Comparison of ENCODE assay signal across 12 cellular contexts in genomic region chr2:190507135-190507534, GRCh38. TPM values are rescaled to one million over a fixed set of nuclear protein-coding genes. Genes with fewer than 3 reads are reported as not detected.
DNase-seq lines count a peak whose midpoint lies in the region; ATAC-seq and TF ChIP-seq lines count a peak whose summit lies in the region.
"Had no signal": no experiment of that assay in that cellular context is flagged by ENCODE, and none has a peak within 500 bp of the region (broad histone marks: within the 10 kb centered on the region; RNA-seq: fewer than 3 reads in every experiment).

No MANE protein-coding gene starts in this region.

- H3K4me3 Mint-ChIP-seq in stimulated activated naive B cell treated with anti-CD40 and anti-IgM and Interleukin-4, amounts not matched to agents 10 μg/mL and 1 μg/mL and 100 μg/mL, for 72 hours: no peak overlapping the region

- no peaks in the 10 kb centered on the region for H3K9me3 Mint-ChIP-seq in stimulated activated naive B cell treated with anti-CD40 and anti-IgM and Interleukin-4, amounts not matched to agents 10 μg/mL and 1 μg/mL and 100 μg/mL, for 72 hours

- H3K4me1 Mint-ChIP-seq in stimulated activated naive B cell treated with anti-CD40 and anti-IgM and Interleukin-4, amounts not matched to agents 10 μg/mL and 1 μg/mL and 100 μg/mL, for 72 hours: peaks cover 18 to 30% of the 10 kb centered on the region in 2 donors

- no peak overlapping the region for H3K4me3 ChIP-seq in gastroesophageal sphincter
- H3K4me3 ChIP-seq: testis had no signal

- H3K4me1 ChIP-seq in gastroesophageal sphincter: peaks cover 0 to 11% (median 0%) of the 10 kb centered on the region in 3 donors
- H3K4me1 ChIP-seq: testis had no signal

- no peaks in the 10 kb centered on the region for H3K27me3 ChIP-seq in gastroesophageal sphincter
- H3K27me3 ChIP-seq: testis had no signal

- no peak for TF ChIP-seq EP300 in gastroesophageal sphincter (IDR thresholded peaks at IDR 0.05)

- WGBS in gastroesophageal sphincter (ENCODE audit: low coverage in 1 of 2), 2 donors: 65% methylated on average over 4 of the region's 4 CpGs; no CpG with 5 or more reads in 1 of the 2 donors

- no peaks in the 10 kb centered on the region for H3K9me3 ChIP-seq in gastroesophageal sphincter
- H3K9me3 ChIP-seq: testis had no signal

- no peak for TF ChIP-seq CTCF in gastroesophageal sphincter (IDR thresholded peaks at IDR 0.05)

- H3K36me3 Mint-ChIP-seq in stimulated activated naive B cell treated with anti-CD40 and anti-IgM and Interleukin-4, amounts not matched to agents 10 μg/mL and 1 μg/mL and 100 μg/mL, for 72 hours: peaks cover 10 to 32% of the 10 kb centered on the region in 2 donors

- H3K36me3 ChIP-seq in gastroesophageal sphincter: peaks cover 0 to 52% of the 10 kb centered on the region in 2 donors

- DNase-seq in NCI-H82 (lab: John Stamatoyannopoulos, UW): peak; percentile 6
- no peak for DNase-seq in NCI-H82 treated with DMSO at 0.1 percent for 48 hours (lab: John Stamatoyannopoulos, UW; ENCODE audit: unreplicated experiment)
- peak; percentile 62 for DNase-seq in NCI-H2196 treated with DMSO at 0.1 percent for 48 hours (lab: John Stamatoyannopoulos, UW; ENCODE audit: unreplicated experiment)
- DNase-seq in cerebellar nuclear complex (lab: John Stamatoyannopoulos, UW): peak; percentile 20 to 41
- DNase-seq in stimulated activated naive B cell treated with anti-CD40 and anti-IgM and Interleukin-4, amounts not matched to agents 10 μg/mL and 1 μg/mL and 100 μg/mL, for 72 hours: no peak
- no peak for DNase-seq in GF-D8 (lab: John Stamatoyannopoulos, UW)
- DNase-seq in hepatic stellate cell (ENCODE audit: low spot score): no peak
- DNase-seq: aorta, T-helper 9 cell, testis had no signal

- no peaks in the 10 kb centered on the region for H3K27me3 Mint-ChIP-seq in stimulated activated naive B cell treated with anti-CD40 and anti-IgM and Interleukin-4, amounts not matched to agents 10 μg/mL and 1 μg/mL and 100 μg/mL, for 72 hours

- H3K27ac ChIP-seq in gastroesophageal sphincter: peak overlapping the region in 1 of 4 donors; percentile 22
- H3K27ac ChIP-seq: testis had no signal

- no peak for ATAC-seq in stimulated activated naive B cell treated with anti-CD40 and anti-IgM and Interleukin-4, amounts not matched to agents 10 μg/mL and 1 μg/mL and 100 μg/mL, for 72 hours (replicated peaks)
- ATAC-seq in gastroesophageal sphincter: no peak
- ATAC-seq: Panc1 had no signal

- no peak for TF ChIP-seq POLR2A in gastroesophageal sphincter (IDR thresholded peaks at IDR 0.05)

- H3K27ac Mint-ChIP-seq in stimulated activated naive B cell treated with anti-CD40 and anti-IgM and Interleukin-4, amounts not matched to agents 10 μg/mL and 1 μg/mL and 100 μg/mL, for 72 hours: peak overlapping the region; percentile 47

RNA-seq across cellular contexts. Expression of gene NEMP2, which starts 27.4 kb away (rescaled TPM):
- total RNA-seq in gastroesophageal sphincter: 1 to 10 TPM in 3 of 4 donors, under 1 TPM in 1; 0.94 to 5.3 (median 3.5) TPM

Comparison
In these comparisons a context has a peak if more than half of its experiments do, and no peak if none do; other contexts are left out.
1. DNase-seq: peak in NCI-H82 (single experiment), NCI-H2196 treated with DMSO at 0.1 percent for 48 hours (single experiment) and cerebellar nuclear complex (2 of 2); none in NCI-H82 treated with DMSO at 0.1 percent for 48 hours (single experiment), stimulated activated naive B cell treated with anti-CD40 and anti-IgM and Interleukin-4, amounts not matched to agents 10 μg/mL and 1 μg/mL and 100 μg/mL, for 72 hours (single experiment), GF-D8 (single experiment) and hepatic stellate cell (single experiment).